24 cellular contexts compared by ENCODE assay signal in the genomic region with DNA sequence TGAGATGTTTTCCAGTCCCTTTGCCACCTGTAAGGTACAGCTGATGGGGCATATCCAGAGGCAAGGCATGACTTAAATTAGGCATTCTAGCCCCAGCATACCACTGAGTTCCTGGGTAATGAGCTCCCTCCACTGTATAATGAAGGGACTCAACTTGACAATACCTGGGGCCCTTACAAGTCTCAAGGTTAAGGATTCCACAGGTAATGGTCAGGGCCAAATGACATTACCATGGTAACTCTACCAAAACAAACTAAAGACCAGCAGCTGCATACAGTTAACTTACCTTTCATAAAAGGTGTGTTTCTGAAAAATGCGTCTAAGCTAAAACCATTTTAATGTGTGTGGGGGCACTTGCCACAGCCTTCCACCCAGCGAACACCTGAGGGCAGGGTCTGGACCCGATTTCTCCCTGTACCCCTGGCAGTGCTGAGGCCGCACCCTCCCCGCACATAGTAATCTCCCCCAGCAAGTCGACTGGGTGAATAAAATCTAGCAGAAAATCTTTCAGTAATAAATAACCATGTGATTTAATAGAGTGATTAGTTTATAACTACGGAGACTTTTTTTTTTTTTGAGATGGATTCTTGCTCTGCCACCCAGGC. TPM values are rescaled to one million over a fixed set of nuclear protein-coding genes. Genes with fewer than 3 reads are reported as not detected.
DNase-seq lines count a peak whose midpoint lies in the region; ATAC-seq and TF ChIP-seq lines count a peak whose summit lies in the region.
"Had no signal": no experiment of that assay in that cellular context is flagged by ENCODE, and none has a peak within 500 bp of the region (broad histone marks: within the 10 kb centered on the region; RNA-seq: fewer than 3 reads in every experiment).

No MANE protein-coding gene starts in this region.

- peak; percentile 54 for DNase-seq in DMS53 (lab: John Stamatoyannopoulos, UW)
- DNase-seq in DMS53 treated with DMSO at 0.1 percent for 48 hours (lab: John Stamatoyannopoulos, UW; ENCODE audit: unreplicated experiment) = no peak
- DNase-seq in T-cell = no peak
- peak; percentile 12 for DNase-seq in coronary artery (ENCODE audit: low spot score)
- DNase-seq in natural killer cell treated with Interleukin-12 subunit alpha and Interleukin-12 subunit beta and Interleukin-15 and Interleukin-18, amount 100 ng/mL, for 72 hours (ENCODE audit: low spot score) = no peak
- no peak for DNase-seq in omental fat pad (ENCODE audit: low spot score)
- DNase-seq in cortex of kidney (lab: John Stamatoyannopoulos, UW) = no peak
- DNase-seq: activated naive CD4-positive, alpha-beta T cell treated with Interleukin-2 at 50 U/mL for 16 hours; activated T-cell treated with anti-CD3 and anti-CD28 coated beads for 4 hours; DMS 273 treated with DMSO at 0.1 percent for 48 hours; GDM1; glutamatergic neuron; HFFc6; left lung; midbrain; NCI-H1105 treated with DMSO at 0.1 percent for 48 hours; NCI-H510A treated with DMSO at 0.1 percent for 48 hours; stimulated activated naive CD8-positive, alpha-beta T cell treated with anti-CD3 and anti-CD28 coated beads, Interleukin-15, Interleukin-2, amounts not matched to agents 100 U/mL and 50 U/mL, for 24 hours had no signal

- no peaks in the 10 kb centered on the region for H3K9me3 Mint-ChIP-seq in T-cell
- peaks cover 3% of the 10 kb centered on the region for H3K9me3 Mint-ChIP-seq in natural killer cell treated with Interleukin-12 subunit alpha and Interleukin-12 subunit beta and Interleukin-15 and Interleukin-18, amount 100 ng/mL, for 72 hours
- H3K9me3 Mint-ChIP-seq: HFFc6, type B pancreatic cell had no signal

- CTCF ChIA-PET in T-cell (lab: Charles Lee) = interaction anchor here in 1 of 2 donors (0.5 kb wide), 1 partner anchor 28 kb away, joined by 3 read pairs; no protein-coding TSS in a partner anchor

- no peaks in the 10 kb centered on the region for H3K27me3 Mint-ChIP-seq in T-cell
- H3K27me3 Mint-ChIP-seq in natural killer cell treated with Interleukin-12 subunit alpha and Interleukin-12 subunit beta and Interleukin-15 and Interleukin-18, amount 100 ng/mL, for 72 hours = no peaks in the 10 kb centered on the region
- H3K27me3 Mint-ChIP-seq: type B pancreatic cell had no signal

- POLR2A ChIA-PET in T-cell (lab: Charles Lee) = interaction anchor here in 1 of 2 donors (0.5 kb wide), 1 partner anchor 716 kb away, joined by 3 read pairs; no protein-coding TSS in a partner anchor

- peak overlapping the region; percentile 21 to 89 for H3K27ac Mint-ChIP-seq in T-cell
- H3K27ac Mint-ChIP-seq in natural killer cell treated with Interleukin-12 subunit alpha and Interleukin-12 subunit beta and Interleukin-15 and Interleukin-18, amount 100 ng/mL, for 72 hours = peak overlapping the region; percentile 85 to 98
- H3K27ac Mint-ChIP-seq: HFFc6, neural progenitor cell, type B pancreatic cell had no signal

- no peak overlapping the region for H3K4me3 Mint-ChIP-seq in T-cell
- no peak overlapping the region for H3K4me3 Mint-ChIP-seq in natural killer cell treated with Interleukin-12 subunit alpha and Interleukin-12 subunit beta and Interleukin-15 and Interleukin-18, amount 100 ng/mL, for 72 hours
- H3K4me3 Mint-ChIP-seq: HFFc6, neural progenitor cell, type B pancreatic cell had no signal

- peaks cover 43 to 52% (median 50%) of the 10 kb centered on the region in 3 donors for H3K4me1 Mint-ChIP-seq in T-cell
- peaks cover 38 to 45% of the 10 kb centered on the region in 2 donors for H3K4me1 Mint-ChIP-seq in natural killer cell treated with Interleukin-12 subunit alpha and Interleukin-12 subunit beta and Interleukin-15 and Interleukin-18, amount 100 ng/mL, for 72 hours (ENCODE audit: low read depth in 2 of 2)
- H3K4me1 Mint-ChIP-seq: neural progenitor cell had no signal

- peaks cover 52% of the 10 kb centered on the region for H3K36me3 Mint-ChIP-seq in T-cell
- H3K36me3 Mint-ChIP-seq in natural killer cell treated with Interleukin-12 subunit alpha and Interleukin-12 subunit beta and Interleukin-15 and Interleukin-18, amount 100 ng/mL, for 72 hours = peaks cover 23% of the 10 kb centered on the region
- H3K36me3 Mint-ChIP-seq: neural progenitor cell, type B pancreatic cell had no signal

- H3K27ac ChIP-seq in coronary artery = no peak overlapping the region
- H3K27ac ChIP-seq: 22Rv1, HL-60, left lung, neural progenitor cell, skin epidermis had no signal

- ATAC-seq in T-cell (replicated peaks in 1 of 4) (no peak), omental fat pad (ENCODE audit: low FRiP score) (no peak), HG03442 (IDR thresholded peaks at IDR 0.05; ENCODE audit: unreplicated experiment) (no peak)
- ATAC-seq in natural killer cell treated with Interleukin-12 subunit alpha and Interleukin-12 subunit beta and Interleukin-15 and Interleukin-18, amount 100 ng/mL, for 72 hours = no peak
- ATAC-seq: left lung; stimulated activated naive CD8-positive, alpha-beta T cell treated with anti-CD3 and anti-CD28 coated beads, Interleukin-15, Interleukin-2, amounts not matched to agents 100 U/mL and 50 U/mL, for 24 hours had no signal

- H3K4me3 ChIP-seq in coronary artery = no peak overlapping the region
- H3K4me3 ChIP-seq: left lung, neural progenitor cell, skin epidermis had no signal

- TF ChIP-seq CTCF in coronary artery (IDR thresholded peaks at IDR 0.05) = no peak
- no peak for TF ChIP-seq CTCF in omental fat pad (IDR thresholded peaks at IDR 0.05)

RNA-seq across cellular contexts. Expression of gene CCDC69, which starts 24.2 kb away (rescaled TPM):
- total RNA-seq in T-cell (100 to 1,000 TPM in 1 of 5 donors, 10 to 100 TPM in 4; 86.3 to 112 (median 93.5) TPM), omental fat pad (100 to 1,000 TPM; 118 to 287 (median 228) TPM)
- 10 to 100 TPM; 59.6 to 98.5 TPM for total RNA-seq in natural killer cell treated with Interleukin-12 subunit alpha and Interleukin-12 subunit beta and Interleukin-15 and Interleukin-18, amount 100 ng/mL, for 72 hours

RNA-seq across cellular contexts. Expression of gene ANXA6, which starts 42.1 kb away (rescaled TPM):
- total RNA-seq in T-cell (100 to 1,000 TPM; 266 to 395 (median 345) TPM), omental fat pad (100 to 1,000 TPM; 216 to 505 (median 379) TPM)
- total RNA-seq in natural killer cell treated with Interleukin-12 subunit alpha and Interleukin-12 subunit beta and Interleukin-15 and Interleukin-18, amount 100 ng/mL, for 72 hours = 100 to 1,000 TPM; 271 to 398 TPM

RNA-seq across cellular contexts. Expression of gene GM2A, which starts 53.3 kb away (rescaled TPM):
- total RNA-seq in T-cell (10 to 100 TPM in 3 of 5 donors, 1 to 10 TPM in 2; 8.2 to 20.9 (median 11.5) TPM), omental fat pad (10 to 100 TPM; 26.6 to 62.6 (median 27.9) TPM)
- 10 to 100 TPM; 15.4 to 15.9 TPM for total RNA-seq in natural killer cell treated with Interleukin-12 subunit alpha and Interleukin-12 subunit beta and Interleukin-15 and Interleukin-18, amount 100 ng/mL, for 72 hours

Comparison
In these comparisons a context has a peak if more than half of its experiments do, and no peak if none do; other contexts are left out.
1. DNase-seq: peak in DMS53 (single experiment) and coronary artery (single experiment); none in DMS53 treated with DMSO at 0.1 percent for 48 hours (single experiment), T-cell (0 of 34), natural killer cell treated with Interleukin-12 subunit alpha and Interleukin-12 subunit beta and Interleukin-15 and Interleukin-18, amount 100 ng/mL, for 72 hours (single experiment), omental fat pad (single experiment) and cortex of kidney (single experiment).